In the genomic region with DNA sequence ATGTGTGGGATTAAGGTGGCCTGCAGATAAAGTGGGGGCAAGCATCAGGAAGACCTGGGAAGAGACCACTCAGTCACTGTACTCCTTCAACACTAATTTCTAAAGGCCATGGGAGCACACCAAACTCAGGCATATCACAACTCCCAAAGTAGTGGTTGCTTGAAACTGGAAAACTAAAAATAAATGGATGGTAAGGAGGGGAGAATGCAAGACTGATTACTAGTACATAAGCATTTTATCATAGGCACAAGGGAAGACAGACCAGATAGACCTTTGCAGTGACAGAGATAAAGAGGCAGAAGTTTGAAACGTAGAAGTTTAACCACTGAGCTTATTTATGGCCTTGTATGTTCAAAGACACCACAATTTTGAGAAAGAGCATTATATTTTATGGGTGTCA, we compare ENCODE assay signal across 30 cellular contexts.
DNase-seq lines count a peak whose midpoint lies in the region; ATAC-seq and TF ChIP-seq lines count a peak whose summit lies in the region.
"Had no signal": no experiment of that assay in that cellular context is flagged by ENCODE, and none has a peak within 500 bp of the region (broad histone marks: within the 10 kb centered on the region; RNA-seq: fewer than 3 reads in every experiment).

No MANE protein-coding gene starts in this region.

- no peaks in the 10 kb centered on the region for H3K27me3 ChIP-seq in right atrium auricular region
- H3K27me3 ChIP-seq: BE2C had no signal

- H3K27me3 Mint-ChIP-seq in activated naive CD8-positive, alpha-beta T cell treated with anti-CD3 and anti-CD28 coated beads for 36 hours: peaks cover 3% of the 10 kb centered on the region
- H3K27me3 Mint-ChIP-seq: B cell; CD4-positive, alpha-beta memory T cell; CD4-positive, alpha-beta T cell; CD4-positive, CD25-positive, alpha-beta regulatory T cell; CD8-positive, alpha-beta memory T cell had no signal

- no peaks in the 10 kb centered on the region for H3K36me3 Mint-ChIP-seq in activated naive CD8-positive, alpha-beta T cell treated with anti-CD3 and anti-CD28 coated beads for 36 hours
- H3K36me3 Mint-ChIP-seq: CD14-positive monocyte; CD4-positive, alpha-beta memory T cell; CD4-positive, CD25-positive, alpha-beta regulatory T cell; CD8-positive, alpha-beta memory T cell; CD8-positive, alpha-beta T cell had no signal

- ATAC-seq in left ventricle myocardium superior: peak; percentile 34
- ATAC-seq: A549; CD8-positive, alpha-beta T cell had no signal

- intact Hi-C loops in left ventricle myocardium superior (cut with micrococcal nuclease): no loop called here

- peak overlapping the region in 1 of 2 donors; percentile 2 for H3K27ac ChIP-seq in right atrium auricular region
- H3K27ac ChIP-seq: 22Rv1; A549; BLaER1; BLaER1 treated with 17β-estradiol and CSF1 and Interleukin-3, amounts not matched to agents 10 nM and 100 nM; C4-2B had no signal

- H3K4me3 ChIP-seq in right atrium auricular region: no peak overlapping the region
- H3K4me3 ChIP-seq: A549; BLaER1; BLaER1 treated with 17β-estradiol and CSF1 and Interleukin-3, amounts not matched to agents 10 nM and 100 nM had no signal

- no peaks in the 10 kb centered on the region for H3K4me1 ChIP-seq in right atrium auricular region
- H3K4me1 ChIP-seq: A549, BE2C, BLaER1, Caco-2 had no signal

- DNase-seq in left ventricle myocardium superior (no peak), right atrium auricular region (ENCODE audit: low spot score) (no peak), OCI-M1 (lab: John Stamatoyannopoulos, UW) (peak; percentile 51)
- no peak for DNase-seq in activated naive CD8-positive, alpha-beta T cell treated with anti-CD3 and anti-CD28 coated beads for 36 hours
- DNase-seq: 8988T; ACHN; AML-193; BE2C; C1 segment of cervical spinal cord; Caco-2; Calu3; CD4-positive, alpha-beta memory T cell; CD4-positive, alpha-beta T cell; CD4-positive, CD25-positive, alpha-beta regulatory T cell; CD8-positive, alpha-beta memory T cell; CD8-positive, alpha-beta T cell; COR-L47; DMS 273 treated with DMSO at 0.1 percent for 48 hours; DMS153; DMS79; DMS79 treated with DMSO at 0.1 percent for 48 hours; DND-41; EL had no signal

- H3K9me3 ChIP-seq in right atrium auricular region: no peaks in the 10 kb centered on the region
- H3K9me3 ChIP-seq: A549, BE2C, Caco-2 had no signal

- no peak for TF ChIP-seq CTCF in right atrium auricular region (IDR thresholded peaks at IDR 0.05)

- H3K4me1 Mint-ChIP-seq in activated naive CD8-positive, alpha-beta T cell treated with anti-CD3 and anti-CD28 coated beads for 36 hours: no peaks in the 10 kb centered on the region
- H3K4me1 Mint-ChIP-seq: B cell; CD14-positive monocyte; CD4-positive, alpha-beta memory T cell; CD8-positive, alpha-beta memory T cell had no signal

- H3K4me3 Mint-ChIP-seq in activated naive CD8-positive, alpha-beta T cell treated with anti-CD3 and anti-CD28 coated beads for 36 hours: no peak overlapping the region
- H3K4me3 Mint-ChIP-seq: B cell; CD14-positive monocyte; CD4-positive, alpha-beta memory T cell; CD4-positive, alpha-beta T cell; CD4-positive, CD25-positive, alpha-beta regulatory T cell; CD8-positive, alpha-beta memory T cell; CD8-positive, alpha-beta T cell had no signal

- no peaks in the 10 kb centered on the region for H3K36me3 ChIP-seq in right atrium auricular region
- H3K36me3 ChIP-seq: BE2C; BLaER1; BLaER1 treated with 17β-estradiol and CSF1 and Interleukin-3, amounts not matched to agents 10 nM and 100 nM had no signal

- no peak overlapping the region for H3K27ac Mint-ChIP-seq in activated naive CD8-positive, alpha-beta T cell treated with anti-CD3 and anti-CD28 coated beads for 36 hours
- H3K27ac Mint-ChIP-seq: B cell; CD14-positive monocyte; CD4-positive, alpha-beta memory T cell; CD4-positive, alpha-beta T cell; CD4-positive, CD25-positive, alpha-beta regulatory T cell; CD8-positive, alpha-beta memory T cell; CD8-positive, alpha-beta T cell had no signal

- H3K9me3 Mint-ChIP-seq in activated naive CD8-positive, alpha-beta T cell treated with anti-CD3 and anti-CD28 coated beads for 36 hours: no peaks in the 10 kb centered on the region
- H3K9me3 Mint-ChIP-seq: CD4-positive, alpha-beta T cell; CD8-positive, alpha-beta T cell had no signal
